ENCODE assay signal across 1 cellular context in genomic region chr9:15416880-15417279, GRCh38.
TF ChIP-seq lines count a peak whose summit lies in the region.

No MANE protein-coding gene starts in this region.

TF ChIP-seq in HepG2, 621 proteins besides CTCF, POLR2A, EP300 and RAD21 (continued from another document):
- TF ChIP-seq TFDP1 (CRISPR knock-in tag; IDR thresholded peaks at IDR 0.05; ENCODE audit: borderline replicate concordance) (no peak), SMC3 (IDR thresholded peaks at IDR 0.05; ENCODE audit: low read length) (peak; percentile 69), ATF3 (CRISPR knock-in tag; IDR thresholded peaks at IDR 0.05) (no peak), SP4 (CRISPR knock-in tag; IDR thresholded peaks at IDR 0.05) (no peak), STAG1 (CRISPR knock-in tag; IDR thresholded peaks at IDR 0.05) (peak; percentile 88), FOXP1 (IDR thresholded peaks at IDR 0.05) (no peak), FOXP1 (CRISPR knock-in tag; IDR thresholded peaks at IDR 0.05) (no peak), TBX2 (CRISPR knock-in tag; IDR thresholded peaks at IDR 0.05; ENCODE audit: borderline replicate concordance) (no peak), ZNF660 (CRISPR knock-in tag; IDR thresholded peaks at IDR 0.05; ENCODE audit: borderline replicate concordance, low read depth) (no peak), MYC (CRISPR knock-in tag; IDR thresholded peaks at IDR 0.05; ENCODE audit: borderline replicate concordance) (no peak), ZNF609 (CRISPR knock-in tag; IDR thresholded peaks at IDR 0.05; ENCODE audit: borderline replicate concordance) (no peak), ZNF775 (CRISPR knock-in tag; IDR thresholded peaks at IDR 0.05; ENCODE audit: borderline replicate concordance) (no peak), KLF13 (CRISPR knock-in tag; IDR thresholded peaks at IDR 0.05) (no peak), ZSCAN22 (CRISPR knock-in tag; IDR thresholded peaks at IDR 0.05) (no peak), BRD4 (CRISPR knock-in tag; IDR thresholded peaks at IDR 0.05) (no peak), ATF4 (CRISPR knock-in tag; IDR thresholded peaks at IDR 0.05) (no peak), ATF7 (IDR thresholded peaks at IDR 0.05) (peak; percentile 79), ATF7 (CRISPR knock-in tag; IDR thresholded peaks at IDR 0.05) (no peak), IRX3 (CRISPR knock-in tag; IDR thresholded peaks at IDR 0.05; ENCODE audit: borderline replicate concordance, low read depth) (no peak), ZNF281 (CRISPR knock-in tag; IDR thresholded peaks at IDR 0.05; ENCODE audit: borderline replicate concordance) (no peak), ZBTB21 (CRISPR knock-in tag; IDR thresholded peaks at IDR 0.05) (no peak), PHF20 (CRISPR knock-in tag; IDR thresholded peaks at IDR 0.05) (no peak)
